ENCODE assay signal across 22 cellular contexts in the genomic region with DNA sequence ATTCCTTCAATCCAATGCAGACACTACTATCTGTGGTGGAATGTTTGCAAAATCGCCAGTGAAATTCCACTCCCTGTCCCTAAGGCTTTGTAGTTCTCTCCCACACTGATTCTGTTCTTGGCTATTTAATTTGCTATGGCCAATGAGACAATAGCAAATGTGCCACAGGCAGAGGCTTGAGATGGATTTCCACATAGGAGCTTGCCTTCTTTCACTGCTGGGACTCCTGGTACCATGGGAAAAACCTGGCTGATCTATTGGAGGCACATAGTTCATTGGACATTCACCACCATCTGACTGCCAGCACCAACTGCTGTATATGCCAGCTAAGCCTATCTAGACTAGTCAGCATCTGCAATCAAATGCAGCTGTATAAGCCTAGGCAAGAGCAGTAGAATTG.
DNase-seq lines count a peak whose midpoint lies in the region; ATAC-seq and TF ChIP-seq lines count a peak whose summit lies in the region.
"Had no signal": no experiment of that assay in that cellular context is flagged by ENCODE, and none has a peak within 500 bp of the region (broad histone marks: within the 10 kb centered on the region; RNA-seq: fewer than 3 reads in every experiment).

No MANE protein-coding gene starts in this region.

- no peaks in the 10 kb centered on the region for H3K9me3 Mint-ChIP-seq in HFFc6
- H3K9me3 Mint-ChIP-seq: endodermal cell; stimulated activated effector memory CD8-positive, alpha-beta T cell treated with anti-CD3 and anti-CD28 coated beads, Interleukin-12 subunit alpha, Interleukin-12 subunit beta, amount 100 ng/mL, for 72 hours; T-helper 1 cell treated with Interleukin-12 subunit alpha and Interleukin-12 subunit beta and Interleukin-4 antibody, amounts not matched to agents 30 μg/mL and 1 μg/mL, for 36 hours had no signal

- H3K4me3 ChIP-seq in cardiac fibroblast (replicated peaks in 1 of 2; ENCODE audit: low read depth in 2 of 2, low read length in 2 of 2) (no peak overlapping the region), fibroblast of villous mesenchyme (ENCODE audit: low read depth, low read length) (no peak overlapping the region), suprapubic skin (no peak overlapping the region)
- H3K4me3 ChIP-seq: left lung, thyroid gland had no signal

- peaks cover 17% of the 10 kb centered on the region for H3K4me1 Mint-ChIP-seq in HFFc6 (ENCODE audit: low read depth)
- H3K4me1 Mint-ChIP-seq: endodermal cell had no signal

- H3K27me3 Mint-ChIP-seq in HFFc6 (ENCODE audit: insufficient read depth) = no peaks in the 10 kb centered on the region
- H3K27me3 Mint-ChIP-seq: B cell had no signal

- no peak for DNase-seq in HFFc6
- peak; percentile 14 to 54 for DNase-seq in cardiac fibroblast (ENCODE audit: low read depth in 2 of 2)
- DNase-seq in fibroblast of villous mesenchyme (ENCODE audit: low read depth) = peak; percentile 64
- no peak for DNase-seq in suprapubic skin (ENCODE audit: low spot score in 2 of 2)
- no peak for DNase-seq in cerebellum (ENCODE audit: low spot score)
- DNase-seq: activated CD4-positive, alpha-beta T cell treated with anti-CD3 and anti-CD28 coated beads, Interleukin-2, amount 50 U/mL, for 4 hours; activated gamma-delta T cell treated with Interleukin-2 at 50 U/mL for 16 hours; Caco-2; cerebellar nuclear complex; EL; endodermal cell; left lung; NCI-H1105; NCI-H510A treated with DMSO at 0.1 percent for 48 hours; thyroid gland; WERI-Rb-1 had no signal

- H3K27ac Mint-ChIP-seq in HFFc6 = 0 out of 2 replicates have a peak overlapping the region, but pooled peaks have one; percentile 34
- H3K27ac Mint-ChIP-seq: B cell; endodermal cell; stimulated activated effector memory CD8-positive, alpha-beta T cell treated with anti-CD3 and anti-CD28 coated beads, Interleukin-12 subunit alpha, Interleukin-12 subunit beta, amount 100 ng/mL, for 72 hours; T-helper 1 cell treated with Interleukin-12 subunit alpha and Interleukin-12 subunit beta and Interleukin-4 antibody, amounts not matched to agents 30 μg/mL and 1 μg/mL, for 36 hours had no signal

- H3K27ac ChIP-seq in suprapubic skin = peak overlapping the region; percentile 85
- H3K27ac ChIP-seq: KMS-11, WERI-Rb-1 had no signal

- no peak overlapping the region for H3K4me3 Mint-ChIP-seq in HFFc6
- H3K4me3 Mint-ChIP-seq: B cell; endodermal cell; stimulated activated effector memory CD8-positive, alpha-beta T cell treated with anti-CD3 and anti-CD28 coated beads, Interleukin-12 subunit alpha, Interleukin-12 subunit beta, amount 100 ng/mL, for 72 hours; T-helper 1 cell treated with Interleukin-12 subunit alpha and Interleukin-12 subunit beta and Interleukin-4 antibody, amounts not matched to agents 30 μg/mL and 1 μg/mL, for 36 hours had no signal

- ATAC-seq in GM18909 (IDR thresholded peaks at IDR 0.05; ENCODE audit: poor library complexity, unreplicated experiment) (no peak), GM19351 (IDR thresholded peaks at IDR 0.05; ENCODE audit: unreplicated experiment) (no peak)

- no peak for TF ChIP-seq POLR2A in suprapubic skin (IDR thresholded peaks at IDR 0.05)

- TF ChIP-seq EP300 in suprapubic skin (IDR thresholded peaks at IDR 0.05) = no peak

- no peaks in the 10 kb centered on the region for H3K9me3 ChIP-seq in suprapubic skin
- H3K9me3 ChIP-seq: Caco-2, left lung, thyroid gland had no signal

- no peaks in the 10 kb centered on the region for H3K27me3 ChIP-seq in suprapubic skin
- H3K27me3 ChIP-seq: left lung, thyroid gland had no signal

- peaks cover 19% of the 10 kb centered on the region for H3K4me1 ChIP-seq in suprapubic skin
- H3K4me1 ChIP-seq: Caco-2, left lung had no signal

- WGBS in suprapubic skin = 36% methylated on average over 1 of the region's 1 CpG

- no peaks in the 10 kb centered on the region for H3K36me3 Mint-ChIP-seq in HFFc6 (ENCODE audit: low read depth)
- H3K36me3 Mint-ChIP-seq: stimulated activated effector memory CD8-positive, alpha-beta T cell treated with anti-CD3 and anti-CD28 coated beads, Interleukin-12 subunit alpha, Interleukin-12 subunit beta, amount 100 ng/mL, for 72 hours had no signal

- no peak for TF ChIP-seq CTCF in HFFc6 (IDR thresholded peaks at IDR 0.05)
- TF ChIP-seq CTCF in cardiac fibroblast (IDR thresholded peaks at IDR 0.05; ENCODE audit: low read depth, low read length) = no peak
- no peak for TF ChIP-seq CTCF in fibroblast of villous mesenchyme (IDR thresholded peaks at IDR 0.05; ENCODE audit: insufficient read depth, low read depth, low read length)
- TF ChIP-seq CTCF in suprapubic skin (IDR thresholded peaks at IDR 0.05) = no peak

- no peaks in the 10 kb centered on the region for H3K36me3 ChIP-seq in suprapubic skin
- H3K36me3 ChIP-seq: left lung, thyroid gland, WERI-Rb-1 had no signal

Comparison
In these comparisons a context has a peak if more than half of its experiments do, and no peak if none do; other contexts are left out.
1. DNase-seq: peak in cardiac fibroblast (2 of 2) and fibroblast of villous mesenchyme (single experiment); none in HFFc6 (single experiment), suprapubic skin (0 of 2) and cerebellum (single experiment).